9 cellular contexts compared by ENCODE assay signal in genomic region chr12:111180830-111181726, GRCh38.
DNase-seq lines count a peak whose midpoint lies in the region; ATAC-seq, FAIRE-seq and TF ChIP-seq lines count a peak whose summit lies in the region.
"Had no signal": no experiment of that assay in that cellular context is flagged by ENCODE, and none has a peak within 500 bp of the region (broad histone marks: within the 10 kb centered on the region; RNA-seq: fewer than 3 reads in every experiment).

No MANE protein-coding gene starts in this region.

- H3K27ac Mint-ChIP-seq in MCF 10A (ENCODE audit: low read depth, unreplicated experiment): no peak overlapping the region

- intact Hi-C loops in MCF 10A (cut with micrococcal nuclease): no loop called here
- intact Hi-C loops in mammary epithelial cell (cut with micrococcal nuclease): no loop called here
- intact Hi-C loops in left colon (cut with DNase I, micrococcal nuclease): no loop called here

- H3K4me1 ChIP-seq in mammary epithelial cell (ENCODE audit: insufficient read depth, low read length): no peaks in the 10 kb centered on the region

- no peaks in the 10 kb centered on the region for H3K9me3 ChIP-seq in mammary epithelial cell (replicated peaks; ENCODE audit: insufficient read depth, low read length)
- no peaks in the 10 kb centered on the region for H3K9me3 ChIP-seq in SK-N-MC (ENCODE audit: low read depth, low read length)

- no peaks in the 10 kb centered on the region for H4K20me1 ChIP-seq in mammary epithelial cell (ENCODE audit: insufficient read depth, low read length)

- TF ChIP-seq CTCF in MCF 10A (IDR thresholded peaks at IDR 0.05; ENCODE audit: unreplicated experiment) (no peak), mammary epithelial cell (conservative IDR thresholded peaks at IDR 0.05 in 1 of 2, IDR thresholded peaks at IDR 0.05 in 1 of 2; ENCODE audit: extremely low read depth in 1 of 2, insufficient read depth in 1 of 2, low read depth in 1 of 2, low read length in 2 of 2) (no peak)

- no peaks in the 10 kb centered on the region for H3K79me2 ChIP-seq in mammary epithelial cell (ENCODE audit: insufficient read depth, low read length)

- no peaks in the 10 kb centered on the region for H3K9me3 Mint-ChIP-seq in MCF 10A (ENCODE audit: unreplicated experiment)

- no peaks in the 10 kb centered on the region for H3K36me3 ChIP-seq in mammary epithelial cell (ENCODE audit: insufficient read depth, low read length)
- no peaks in the 10 kb centered on the region for H3K36me3 ChIP-seq in SK-N-MC (ENCODE audit: insufficient read depth, low read length)

- no peaks in the 10 kb centered on the region for H3K36me3 Mint-ChIP-seq in MCF 10A (ENCODE audit: insufficient read depth, unreplicated experiment)

- BruUV-seq in MCF 10A (replicated peaks; lab: Mats Ljungman, UMichigan) (no TSS peak), mammary epithelial cell (replicated peaks; lab: Mats Ljungman, UMichigan) (no TSS peak)

- DNase-seq in MCF 10A (ENCODE audit: unreplicated experiment) (peak; percentile 34), mammary epithelial cell (no peak), SK-N-MC (ENCODE audit: low read depth, low spot score) (peak; percentile 90), left colon (peak; percentile 34 to 57), urothelium cell line (ENCODE audit: low spot score) (peak; percentile 31), iPS-NIHi11 (ENCODE audit: low spot score) (no peak), SW 1271 (lab: John Stamatoyannopoulos, UW) (no peak)
- DNase-seq: T-helper 2 cell had no signal

- 57% methylated on average over 30 of the region's 30 CpGs for WGBS in mammary epithelial cell (ENCODE audit: low coverage, missing lambda C conversion rate)

- POLR2A ChIA-PET in MCF 10A (lab: Yijun Ruan, JAX): interaction anchor here (0.7 kb wide), 1 partner anchor 21 kb away, joined by 3 read pairs; no protein-coding TSS in a partner anchor

- H3K4me3 Mint-ChIP-seq in MCF 10A (ENCODE audit: unreplicated experiment): no peak overlapping the region

- peaks cover 1% of the 10 kb centered on the region for H3K27me3 ChIP-seq in mammary epithelial cell (ENCODE audit: insufficient read depth, low read length)

- H3K4me1 Mint-ChIP-seq in MCF 10A (ENCODE audit: insufficient read depth, unreplicated experiment): no peaks in the 10 kb centered on the region

- CTCF ChIA-PET in MCF 10A (lab: Yijun Ruan, JAX) (interaction anchor here (1.5 kb wide), 1 partner anchor 93 kb away, joined by 4 read pairs; no protein-coding TSS in a partner anchor), mammary epithelial cell (lab: Charles Lee; ENCODE audit: low non-redundant PET) (no interaction called here)

- H3K4me3 ChIP-seq in mammary epithelial cell (replicated peaks in 1 of 3; ENCODE audit: insufficient read depth in 1 of 3, low read depth in 2 of 3, low read length in 3 of 3) (no peak overlapping the region), SK-N-MC (peak overlapping the region; percentile 74)

- H3K27me3 Mint-ChIP-seq in MCF 10A (ENCODE audit: insufficient read depth, unreplicated experiment): peaks cover 69% of the 10 kb centered on the region

- H3K27ac ChIP-seq in mammary epithelial cell (ENCODE audit: insufficient read depth, low read depth, low read length): no peak overlapping the region
- peak overlapping the region; percentile 96 for H3K27ac ChIP-seq in SK-N-MC

- ATAC-seq in left colon (no peak), GM19463 (IDR thresholded peaks at IDR 0.05; ENCODE audit: unreplicated experiment) (no peak)

- H2AFZ ChIP-seq in mammary epithelial cell (ENCODE audit: low read depth, low read length): no peak overlapping the region

- in situ Hi-C loops in mammary epithelial cell (cut with MboI; ENCODE audit: low sequenced_read_pairs in 2 of 2): no loop called here

- H3K4me2 ChIP-seq in mammary epithelial cell (ENCODE audit: insufficient read depth, low read depth, low read length): no peak overlapping the region

- no peak for FAIRE-seq in urothelium cell line (lab: Jason Lieb, UNC)

- H3K9ac ChIP-seq in mammary epithelial cell (ENCODE audit: insufficient read depth, low read length) (no peak overlapping the region), SK-N-MC (ENCODE audit: insufficient read length) (peak overlapping the region; percentile 62)

- dilution Hi-C loops in mammary epithelial cell (cut with HindIII; ENCODE audit: low sequenced_read_pairs): loop anchor here (5.0 kb wide), 1 partner anchor 49 kb away; no protein-coding TSS in a partner anchor

Comparison
In these comparisons a context has a peak if more than half of its experiments do, and no peak if none do; other contexts are left out.
1. DNase-seq: peak in MCF 10A (single experiment), SK-N-MC (single experiment), left colon (2 of 2) and urothelium cell line (single experiment); none in mammary epithelial cell (single experiment), iPS-NIHi11 (single experiment) and SW 1271 (0 of 2).